Comparison of ENCODE assay signal across 9 cellular contexts in genomic region chr6:131807321-131807643, GRCh38. TPM values are rescaled to one million over a fixed set of nuclear protein-coding genes. Genes with fewer than 3 reads are reported as not detected.
DNase-seq lines count a peak whose midpoint lies in the region; ATAC-seq and TF ChIP-seq lines count a peak whose summit lies in the region.
"Had no signal": no experiment of that assay in that cellular context is flagged by ENCODE, and none has a peak within 500 bp of the region (broad histone marks: within the 10 kb centered on the region; RNA-seq: fewer than 3 reads in every experiment).

No MANE protein-coding gene starts in this region.

- no peak overlapping the region for H3K23ac ChIP-seq in mesendoderm (ENCODE audit: low read length)

- peak in 1 of 8 donors; percentile 6 for ATAC-seq in heart right ventricle
- no peak for ATAC-seq in Right ventricle myocardium inferior
- ATAC-seq in HG03196 (IDR thresholded peaks at IDR 0.05; ENCODE audit: unreplicated experiment) = no peak

- H3K4me3 ChIP-seq in heart right ventricle (peak overlapping the region; percentile 9 to 78 (median 66)), brain microvascular endothelial cell (ENCODE audit: low read depth, low read length) (peak overlapping the region; percentile 61), mesendoderm (ENCODE audit: low read length) (peak overlapping the region; percentile 49), uterus (peak overlapping the region; percentile 58 to 85)

- H3K18ac ChIP-seq in mesendoderm (ENCODE audit: low read length) = no peak overlapping the region

- in situ Hi-C loops in brain microvascular endothelial cell (cut with HindIII; ENCODE audit: low pct_ligation_motif_present, low sequenced_read_pairs) = no loop called here

- H3K79me1 ChIP-seq in mesendoderm (ENCODE audit: low read length) = peaks cover 6% of the 10 kb centered on the region

- H3K4me2 ChIP-seq in mesendoderm (ENCODE audit: low read length) = peak overlapping the region; percentile 78

- peak overlapping the region; percentile 66 for H3K9ac ChIP-seq in mesendoderm (ENCODE audit: low read length)

- H3K27me3 ChIP-seq in heart right ventricle = peaks cover 0 to 38% (median 0%) of the 10 kb centered on the region in 7 donors
- H3K27me3 ChIP-seq in brain microvascular endothelial cell (replicated peaks) = no peaks in the 10 kb centered on the region
- H3K27me3 ChIP-seq in mesendoderm (ENCODE audit: insufficient read depth, low read length, poor library complexity) = no peaks in the 10 kb centered on the region
- H3K27me3 ChIP-seq in uterus = no peaks in the 10 kb centered on the region

- no peak for TF ChIP-seq CTCF in heart right ventricle (IDR thresholded peaks at IDR 0.05)
- no peak for TF ChIP-seq CTCF in brain microvascular endothelial cell (IDR thresholded peaks at IDR 0.05; ENCODE audit: low read depth, low read length, missing control alignments)
- TF ChIP-seq CTCF in uterus (IDR thresholded peaks at IDR 0.05) = no peak

- H4K5ac ChIP-seq in mesendoderm (ENCODE audit: low read length) = no peak overlapping the region

- intact Hi-C loops in heart right ventricle (cut with DNase I) (loop anchor here in 1 of 10 donors (10.0 kb wide), 1 partner anchor 112 kb away; no protein-coding TSS in a partner anchor), Right ventricle myocardium inferior (cut with DNase I) (loop anchor here (10.0 kb wide), 1 partner anchor 112 kb away; no protein-coding TSS in a partner anchor), uterus (cut with DNase I; ENCODE audit: low total_unique reads) (no loop called here)

- H2BK15ac ChIP-seq in mesendoderm (replicated peaks; ENCODE audit: low read depth) = no peak overlapping the region

- H3K56ac ChIP-seq in mesendoderm (ENCODE audit: low read length) = peak overlapping the region; percentile 82

- no peak for DNase-seq in heart right ventricle
- DNase-seq in Right ventricle myocardium inferior (ENCODE audit: missing footprints) = no peak
- DNase-seq in brain microvascular endothelial cell = no peak
- DNase-seq in mesendoderm = no peak
- DNase-seq in uterus = no peak
- DNase-seq in stimulated activated CD4-positive, alpha-beta T cell treated with anti-CD3 and anti-CD28 coated beads, Interleukin-12 subunit alpha, Interleukin-12 subunit beta, amount 100 ng/mL, for 4 hours = no peak
- DNase-seq in NCI-H2227 treated with DMSO at 0.1 percent for 48 hours (lab: John Stamatoyannopoulos, UW) = no peak
- DNase-seq: GDM1 had no signal

- no peak overlapping the region for H2AK5ac ChIP-seq in mesendoderm (ENCODE audit: low read length)

- H3K36me3 ChIP-seq in heart right ventricle (no peaks in the 10 kb centered on the region), brain microvascular endothelial cell (replicated peaks) (no peaks in the 10 kb centered on the region), mesendoderm (ENCODE audit: control insufficient read depth, insufficient read depth, low read length) (no peaks in the 10 kb centered on the region), uterus (no peaks in the 10 kb centered on the region)

- no peaks in the 10 kb centered on the region for H3K79me2 ChIP-seq in mesendoderm (ENCODE audit: control insufficient read depth, insufficient read depth, low read length)

- H3K9me3 ChIP-seq in heart right ventricle (no peaks in the 10 kb centered on the region), uterus (no peaks in the 10 kb centered on the region)

- no peak overlapping the region for H2BK5ac ChIP-seq in mesendoderm (ENCODE audit: low read length)

- H3K27ac ChIP-seq in heart right ventricle (peak overlapping the region in 8 of 10 donors; percentile 19 to 78 (median 63)), brain microvascular endothelial cell (no peak overlapping the region), mesendoderm (ENCODE audit: low read depth, low read length) (no peak overlapping the region), uterus (peak overlapping the region; percentile 87 to 89)

- WGBS in heart right ventricle, 2 donors = 3 to 4% methylated on average over 17 of the region's 17 CpGs
- no CpG with 5 or more reads among the region's 17 CpGs for WGBS in mesendoderm (ENCODE audit: extremely low coverage, insufficient coverage, low lambda C conversion rate)

- H4K8ac ChIP-seq in mesendoderm (ENCODE audit: low read depth, low read length) = no peak overlapping the region

- H2BK120ac ChIP-seq in mesendoderm (ENCODE audit: low read depth, low read length) = no peak overlapping the region

- TF ChIP-seq POLR2A in uterus (IDR thresholded peaks at IDR 0.05) = no peak

- H3K4ac ChIP-seq in mesendoderm (ENCODE audit: low read depth, low read length) = no peak overlapping the region

- peaks cover 0 to 19% (median 10%) of the 10 kb centered on the region in 9 donors for H3K4me1 ChIP-seq in heart right ventricle
- peaks cover 11% of the 10 kb centered on the region for H3K4me1 ChIP-seq in mesendoderm (ENCODE audit: control insufficient read depth, low read depth, low read length)
- no peaks in the 10 kb centered on the region for H3K4me1 ChIP-seq in uterus

RNA-seq across cellular contexts. Expression of gene ENPP1, which starts 0.5 kb away (rescaled TPM):
- total RNA-seq in heart right ventricle (1 to 10 TPM; 1.1 to 3.2 (median 2.1) TPM), Right ventricle myocardium inferior (1.7 TPM), uterus (100 to 1,000 TPM in 1 of 4 donors, 10 to 100 TPM in 3; 26.5 to 128 (median 54.3) TPM)
- 1 to 10 TPM in 1 of 2 donors, under 1 TPM in 1; 0.45 to 2.3 TPM for polyA plus RNA-seq in heart right ventricle
- polyA plus RNA-seq in mesendoderm (2013, experiment 1 of 2) = 14.2 TPM
- 14.1 TPM for polyA plus RNA-seq in mesendoderm (2013, experiment 2 of 2)

Comparison
In these comparisons a context has a peak if more than half of its experiments do, and no peak if none do; other contexts are left out.
1. H3K27ac ChIP-seq: peak in heart right ventricle (8 of 10) and uterus (2 of 2); none in brain microvascular endothelial cell (single experiment) and mesendoderm (single experiment).
2. RNA of gene ENPP1, which starts 0.5 kb away (total RNA-seq): 26.5 to 128 TPM in uterus; 1.1 to 3.2 TPM in heart right ventricle and 1.7 TPM in Right ventricle myocardium inferior (single experiment); every median in the first group is over 4 times any median in the second.
3. Peak in every context shown above with its lines, with median percentiles within 50 percentile points of each other: H3K4me3 ChIP-seq.